8 cellular contexts compared by ENCODE assay signal in the genomic region with DNA sequence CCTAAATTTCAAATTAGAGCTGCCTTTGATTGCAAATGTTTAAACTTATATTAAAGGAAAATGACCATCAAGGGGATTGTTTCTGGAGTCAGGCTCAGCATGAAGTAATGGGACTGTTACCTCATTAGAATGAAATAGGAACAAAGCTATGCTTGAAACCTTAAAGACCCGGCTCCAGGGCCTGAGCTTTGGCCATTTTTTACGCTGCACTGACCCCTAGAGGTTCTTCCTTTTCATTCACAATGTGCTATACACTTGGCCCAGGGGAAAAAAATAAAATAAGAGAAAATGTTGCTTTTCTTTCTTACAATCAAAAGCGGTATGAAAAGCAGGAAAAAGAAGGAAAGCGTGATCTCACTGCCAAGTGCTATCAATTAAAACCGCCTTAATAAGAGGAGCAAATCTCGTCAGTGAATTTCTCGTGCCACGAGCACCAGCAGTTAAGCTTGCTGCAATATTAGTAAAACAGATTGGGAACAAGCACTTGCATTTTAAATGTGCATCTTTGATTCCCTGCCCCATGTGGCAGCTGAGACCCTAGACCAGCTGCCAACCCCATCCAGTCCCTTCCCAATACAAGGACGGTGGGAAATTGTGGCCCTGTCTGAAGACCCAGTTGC.
DNase-seq lines count a peak whose midpoint lies in the region; ATAC-seq and TF ChIP-seq lines count a peak whose summit lies in the region.

No MANE protein-coding gene starts in this region.

- TF ChIP-seq POLR2A in testis (IDR thresholded peaks at IDR 0.05) = no peak

- H3K9me3 ChIP-seq in hepatocyte (ENCODE audit: low read depth) (no peaks in the 10 kb centered on the region), testis (no peaks in the 10 kb centered on the region)

- no peak overlapping the region for H3K4me2 ChIP-seq in hepatocyte

- TF ChIP-seq CTCF in VCaP (conservative IDR thresholded peaks at IDR 0.05) (peak; percentile 77), hepatocyte (IDR thresholded peaks at IDR 0.05; ENCODE audit: poor library complexity) (peak; percentile 71), testis (IDR thresholded peaks at IDR 0.05) (peak; percentile 7 to 37 (median 27))

- H3K9me2 ChIP-seq in hepatocyte (replicated peaks; ENCODE audit: insufficient read depth) = no peaks in the 10 kb centered on the region

- H3K4me3 ChIP-seq in hepatocyte (no peak overlapping the region), testis (no peak overlapping the region)

- no peaks in the 10 kb centered on the region for H3K4me1 ChIP-seq in hepatocyte (ENCODE audit: insufficient read depth)
- H3K4me1 ChIP-seq in testis = no peaks in the 10 kb centered on the region

- no peaks in the 10 kb centered on the region for H4K20me1 ChIP-seq in hepatocyte (ENCODE audit: insufficient read depth, poor library complexity, severe bottlenecking)

- DNase-seq in AG20443 (ENCODE audit: low spot score) (peak; percentile 70), NCI-H1417 (lab: John Stamatoyannopoulos, UW) (peak; percentile 18 to 88 (median 64)), hepatocyte (ENCODE audit: low spot score) (peak; percentile 77), testis (peak; percentile 42), KG1 (lab: John Stamatoyannopoulos, UW) (no peak)

- ATAC-seq in GM18502 (IDR thresholded peaks at IDR 0.05; ENCODE audit: poor library complexity, unreplicated experiment) (peak; percentile 64), HG02798 (IDR thresholded peaks at IDR 0.05; ENCODE audit: poor library complexity, unreplicated experiment) (peak; percentile 80)

- intact Hi-C loops in testis (cut with DNase I; ENCODE audit: low total_unique reads) = no loop called here

- H3K27ac ChIP-seq in VCaP = no peak overlapping the region
- no peak overlapping the region for H3K27ac ChIP-seq in hepatocyte
- no peak overlapping the region for H3K27ac ChIP-seq in testis

- H2AFZ ChIP-seq in hepatocyte = no peak overlapping the region

- WGBS in hepatocyte (ENCODE audit: low lambda C conversion rate, missing lambda C conversion rate) = 49% methylated on average over 9 of the region's 9 CpGs
- WGBS in testis, 2 donors = 69 to 83% methylated on average over 9 of the region's 9 CpGs

- H3K27me3 ChIP-seq in hepatocyte (no peaks in the 10 kb centered on the region), testis (no peaks in the 10 kb centered on the region)

- no peaks in the 10 kb centered on the region for H3K36me3 ChIP-seq in hepatocyte (replicated peaks; ENCODE audit: insufficient read depth, low read depth)
- no peaks in the 10 kb centered on the region for H3K36me3 ChIP-seq in testis (ENCODE audit: low read depth, missing control alignments)

- H3K79me2 ChIP-seq in hepatocyte = no peaks in the 10 kb centered on the region

Comparison
In these comparisons a context has a peak if more than half of its experiments do, and no peak if none do; other contexts are left out.
1. CTCF ChIP-seq: peak in every context shown above with its lines; median percentile 77 in VCaP; 71 in hepatocyte; 27 in testis.